1 cellular context compared by ENCODE assay signal in the genomic region with DNA sequence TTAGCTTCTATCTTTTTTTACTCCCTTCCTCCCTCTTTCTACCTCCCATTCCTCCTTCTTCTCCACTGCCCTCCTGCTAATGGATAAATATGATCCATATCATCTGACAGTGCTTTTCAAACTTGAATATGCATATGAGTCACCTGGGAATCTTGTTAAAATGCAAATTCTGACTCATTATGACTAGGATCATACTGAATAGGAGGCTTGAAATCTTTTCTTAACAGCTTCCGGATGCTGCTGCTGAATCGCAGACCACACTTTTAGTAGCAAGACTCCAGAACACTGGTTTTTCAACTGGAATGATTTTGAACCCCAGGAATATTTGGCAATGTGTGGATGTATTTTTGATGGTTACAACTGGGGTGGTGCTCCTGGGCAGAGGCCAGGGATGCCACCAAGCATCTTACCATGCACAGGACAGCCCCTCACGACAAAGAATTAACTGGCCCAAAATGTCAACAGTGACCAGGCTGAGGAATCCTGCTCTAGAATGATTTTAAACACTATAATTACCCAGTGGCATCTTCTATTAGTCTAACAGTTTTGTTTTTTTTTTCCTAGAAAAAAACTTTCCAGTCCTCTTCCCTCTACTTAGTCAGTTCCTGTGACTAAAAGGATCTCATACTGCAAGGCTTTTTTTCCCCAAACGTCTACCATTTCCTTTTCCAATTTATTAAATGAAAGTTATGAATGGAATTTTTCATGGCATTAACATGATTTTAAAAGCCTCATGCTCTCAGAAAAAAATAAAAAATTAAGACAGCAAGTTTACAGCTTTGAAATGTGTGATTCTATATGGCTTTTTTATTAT.
TF ChIP-seq lines count a peak whose summit lies in the region.

No MANE protein-coding gene starts in this region.

TF ChIP-seq in WTC11, 78 proteins besides CTCF, POLR2A, EP300 and RAD21 (continued from another document):
- TF ChIP-seq, protein P1, sequence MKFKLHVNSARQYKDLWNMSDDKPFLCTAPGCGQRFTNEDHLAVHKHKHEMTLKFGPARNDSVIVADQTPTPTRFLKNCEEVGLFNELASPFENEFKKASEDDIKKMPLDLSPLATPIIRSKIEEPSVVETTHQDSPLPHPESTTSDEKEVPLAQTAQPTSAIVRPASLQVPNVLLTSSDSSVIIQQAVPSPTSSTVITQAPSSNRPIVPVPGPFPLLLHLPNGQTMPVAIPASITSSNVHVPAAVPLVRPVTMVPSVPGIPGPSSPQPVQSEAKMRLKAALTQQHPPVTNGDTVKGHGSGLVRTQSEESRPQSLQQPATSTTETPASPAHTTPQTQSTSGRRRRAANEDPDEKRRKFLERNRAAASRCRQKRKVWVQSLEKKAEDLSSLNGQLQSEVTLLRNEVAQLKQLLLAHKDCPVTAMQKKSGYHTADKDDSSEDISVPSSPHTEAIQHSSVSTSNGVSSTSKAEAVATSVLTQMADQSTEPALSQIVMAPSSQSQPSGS (CRISPR knock-in tag; IDR thresholded peaks at IDR 0.05; ENCODE audit: borderline replicate concordance, low read depth), result no peak
